ENCODE assay signal across 9 cellular contexts in genomic region chr14:22977434-22977683, GRCh38. TPM values are rescaled to one million over a fixed set of nuclear protein-coding genes. Genes with fewer than 3 reads are reported as not detected.
DNase-seq lines count a peak whose midpoint lies in the region; TF ChIP-seq lines count a peak whose summit lies in the region.
"Had no signal": no experiment of that assay in that cellular context is flagged by ENCODE, and none has a peak within 500 bp of the region (broad histone marks: within the 10 kb centered on the region; RNA-seq: fewer than 3 reads in every experiment).

No MANE protein-coding gene starts in this region.

- TF ChIP-seq CTCF in tibial artery (IDR thresholded peaks at IDR 0.05) = no peak

- H3K36me3 ChIP-seq in iPS-20b (ENCODE audit: insufficient read depth, low read depth, low read length) = peaks cover 58% of the 10 kb centered on the region
- H3K36me3 ChIP-seq in tibial artery = peaks cover 1 to 24% (median 7%) of the 10 kb centered on the region in 3 donors

- no peaks in the 10 kb centered on the region for H3K9me3 ChIP-seq in iPS-20b (ENCODE audit: insufficient read depth, low read depth, low read length)
- H3K9me3 ChIP-seq in tibial artery = no peaks in the 10 kb centered on the region

- peak overlapping the region; percentile 21 for H3K4me3 ChIP-seq in iPS-20b (ENCODE audit: low read length)
- no peak overlapping the region for H3K4me3 ChIP-seq in tibial artery

- H3K9ac ChIP-seq in iPS-20b (ENCODE audit: low read depth, low read length) = peak overlapping the region; percentile 75; the same call in 1 of the 2 replicates

- H3K27ac ChIP-seq in iPS-20b (ENCODE audit: low read length) (peak overlapping the region; percentile 14), tibial artery (peak overlapping the region; percentile 84 to 87)

- H3K4me1 ChIP-seq in iPS-20b (ENCODE audit: insufficient read depth, low read length) (peaks cover 36% of the 10 kb centered on the region), tibial artery (peaks cover 8 to 57% (median 41%) of the 10 kb centered on the region in 4 donors)

- intact Hi-C loops in tibial artery (cut with DNase I; ENCODE audit: low total_unique reads) = no loop called here

- H3K27me3 ChIP-seq in iPS-20b (ENCODE audit: insufficient read depth, low read length) = peaks cover 22% of the 10 kb centered on the region
- H3K27me3 ChIP-seq in tibial artery = no peaks in the 10 kb centered on the region

- DNase-seq in DMS79 treated with DMSO at 0.1 percent for 48 hours (lab: John Stamatoyannopoulos, UW) (peak; percentile 30), DMS79 (lab: John Stamatoyannopoulos, UW) (no peak), tibial artery (no peak), nucleus accumbens (lab: John Stamatoyannopoulos, UW) (no peak), cerebellum (ENCODE audit: low spot score) (no peak)
- DNase-seq: effector memory CD8-positive, alpha-beta T cell; KG1; stimulated activated naive CD8-positive, alpha-beta T cell treated with anti-CD3 and anti-CD28 coated beads, Interleukin-15, Interleukin-2, amounts not matched to agents 100 U/mL and 50 U/mL, for 24 hours had no signal

RNA-seq across cellular contexts. Expression of gene AJUBA, which starts 5.0 kb away (rescaled TPM):
- 7.4 TPM for total RNA-seq in cerebellum

RNA-seq across cellular contexts. Expression of gene HAUS4, which starts 20.5 kb away (rescaled TPM):
- total RNA-seq in cerebellum = 25.0 TPM

RNA-seq across cellular contexts. Expression of gene C14orf93, which starts 32.6 kb away (rescaled TPM):
- total RNA-seq in cerebellum = 5.2 TPM

RNA-seq across cellular contexts. Expression of gene PRMT5, which starts 48.2 kb away (rescaled TPM):
- total RNA-seq in cerebellum = 48.2 TPM

RNA-seq across cellular contexts. Expression of gene PSMB5, which starts 57.3 kb away (rescaled TPM):
- total RNA-seq in cerebellum = 74.6 TPM
